1 cellular context compared by ENCODE assay signal in genomic region chr2:199911052-199911876, GRCh38.
TF ChIP-seq lines count a peak whose summit lies in the region.

Gene C2orf69, plus strand, starts transcription at chr2:199911293. Its CDS starts 146 bp downstream, at chr2:199911439.

TF ChIP-seq in HepG2, 621 proteins besides CTCF, POLR2A, EP300 and RAD21 (continued from another document and continues in another):
- TF ChIP-seq, protein P1, sequence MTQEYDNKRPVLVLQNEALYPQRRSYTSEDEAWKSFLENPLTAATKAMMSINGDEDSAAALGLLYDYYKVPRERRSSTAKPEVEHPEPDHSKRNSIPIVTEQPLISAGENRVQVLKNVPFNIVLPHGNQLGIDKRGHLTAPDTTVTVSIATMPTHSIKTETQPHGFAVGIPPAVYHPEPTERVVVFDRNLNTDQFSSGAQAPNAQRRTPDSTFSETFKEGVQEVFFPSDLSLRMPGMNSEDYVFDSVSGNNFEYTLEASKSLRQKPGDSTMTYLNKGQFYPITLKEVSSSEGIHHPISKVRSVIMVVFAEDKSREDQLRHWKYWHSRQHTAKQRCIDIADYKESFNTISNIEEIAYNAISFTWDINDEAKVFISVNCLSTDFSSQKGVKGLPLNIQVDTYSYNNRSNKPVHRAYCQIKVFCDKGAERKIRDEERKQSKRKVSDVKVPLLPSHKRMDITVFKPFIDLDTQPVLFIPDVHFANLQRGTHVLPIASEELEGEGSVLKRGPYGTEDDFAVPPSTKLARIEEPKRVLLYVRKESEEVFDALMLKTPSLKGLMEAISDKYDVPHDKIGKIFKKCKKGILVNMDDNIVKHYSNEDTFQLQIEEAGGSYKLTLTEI (CRISPR knock-in tag; conservative IDR thresholded peaks at IDR 0.05), result no peak
- TF ChIP-seq ZNF598 (CRISPR knock-in tag; IDR thresholded peaks at IDR 0.05; ENCODE audit: borderline replicate concordance), result peak; percentile 97
- peak; percentile 70; the same call in 1 of the 2 replicates for TF ChIP-seq ZBED4 (CRISPR knock-in tag; IDR thresholded peaks at IDR 0.05; ENCODE audit: borderline replicate concordance)
- no peak for TF ChIP-seq ZFP36L2 (CRISPR knock-in tag; IDR thresholded peaks at IDR 0.05)
- no peak for TF ChIP-seq TEAD2 (CRISPR knock-in tag; IDR thresholded peaks at IDR 0.05)
- TF ChIP-seq ZNF550 (CRISPR knock-in tag; IDR thresholded peaks at IDR 0.05; ENCODE audit: borderline replicate concordance), result peak; percentile 88; the same call in 1 of the 2 replicates
- peak; percentile 81; the same call in 1 of the 2 replicates for TF ChIP-seq ZFP90 (CRISPR knock-in tag; IDR thresholded peaks at IDR 0.05; ENCODE audit: borderline replicate concordance)
- no peak for TF ChIP-seq NR2F2 (IDR thresholded peaks at IDR 0.05; ENCODE audit: borderline replicate concordance, low read depth)
- TF ChIP-seq ZNF83 (CRISPR knock-in tag; IDR thresholded peaks at IDR 0.05; ENCODE audit: borderline replicate concordance), result peak; percentile 52; the same call in 1 of the 2 replicates
- no peak for TF ChIP-seq RARG (CRISPR knock-in tag; IDR thresholded peaks at IDR 0.05; ENCODE audit: low read depth)
- TF ChIP-seq ZNF275 (CRISPR knock-in tag; IDR thresholded peaks at IDR 0.05; ENCODE audit: borderline replicate concordance), result peak; percentile 98; the same call in 1 of the 2 replicates
- peak; percentile 98 for TF ChIP-seq ZNF776 (CRISPR knock-in tag; IDR thresholded peaks at IDR 0.05)
- TF ChIP-seq ZFP62 (CRISPR knock-in tag; IDR thresholded peaks at IDR 0.05), result no peak
- TF ChIP-seq, protein P2, sequence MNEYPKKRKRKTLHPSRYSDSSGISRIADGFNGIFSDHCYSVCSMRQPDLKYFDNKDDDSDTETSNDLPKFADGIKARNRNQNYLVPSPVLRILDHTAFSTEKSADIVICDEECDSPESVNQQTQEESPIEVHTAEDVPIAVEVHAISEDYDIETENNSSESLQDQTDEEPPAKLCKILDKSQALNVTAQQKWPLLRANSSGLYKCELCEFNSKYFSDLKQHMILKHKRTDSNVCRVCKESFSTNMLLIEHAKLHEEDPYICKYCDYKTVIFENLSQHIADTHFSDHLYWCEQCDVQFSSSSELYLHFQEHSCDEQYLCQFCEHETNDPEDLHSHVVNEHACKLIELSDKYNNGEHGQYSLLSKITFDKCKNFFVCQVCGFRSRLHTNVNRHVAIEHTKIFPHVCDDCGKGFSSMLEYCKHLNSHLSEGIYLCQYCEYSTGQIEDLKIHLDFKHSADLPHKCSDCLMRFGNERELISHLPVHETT (CRISPR knock-in tag; conservative IDR thresholded peaks at IDR 0.05), result peak; percentile 25; the same call in 1 of the 2 replicates
- peak; percentile 31 for TF ChIP-seq ZNF224 (CRISPR knock-in tag; IDR thresholded peaks at IDR 0.05)
- TF ChIP-seq RXRB (CRISPR knock-in tag; IDR thresholded peaks at IDR 0.05; ENCODE audit: borderline replicate concordance), result peak; percentile 38; the same call in 1 of the 2 replicates
- TF ChIP-seq, protein P3, sequence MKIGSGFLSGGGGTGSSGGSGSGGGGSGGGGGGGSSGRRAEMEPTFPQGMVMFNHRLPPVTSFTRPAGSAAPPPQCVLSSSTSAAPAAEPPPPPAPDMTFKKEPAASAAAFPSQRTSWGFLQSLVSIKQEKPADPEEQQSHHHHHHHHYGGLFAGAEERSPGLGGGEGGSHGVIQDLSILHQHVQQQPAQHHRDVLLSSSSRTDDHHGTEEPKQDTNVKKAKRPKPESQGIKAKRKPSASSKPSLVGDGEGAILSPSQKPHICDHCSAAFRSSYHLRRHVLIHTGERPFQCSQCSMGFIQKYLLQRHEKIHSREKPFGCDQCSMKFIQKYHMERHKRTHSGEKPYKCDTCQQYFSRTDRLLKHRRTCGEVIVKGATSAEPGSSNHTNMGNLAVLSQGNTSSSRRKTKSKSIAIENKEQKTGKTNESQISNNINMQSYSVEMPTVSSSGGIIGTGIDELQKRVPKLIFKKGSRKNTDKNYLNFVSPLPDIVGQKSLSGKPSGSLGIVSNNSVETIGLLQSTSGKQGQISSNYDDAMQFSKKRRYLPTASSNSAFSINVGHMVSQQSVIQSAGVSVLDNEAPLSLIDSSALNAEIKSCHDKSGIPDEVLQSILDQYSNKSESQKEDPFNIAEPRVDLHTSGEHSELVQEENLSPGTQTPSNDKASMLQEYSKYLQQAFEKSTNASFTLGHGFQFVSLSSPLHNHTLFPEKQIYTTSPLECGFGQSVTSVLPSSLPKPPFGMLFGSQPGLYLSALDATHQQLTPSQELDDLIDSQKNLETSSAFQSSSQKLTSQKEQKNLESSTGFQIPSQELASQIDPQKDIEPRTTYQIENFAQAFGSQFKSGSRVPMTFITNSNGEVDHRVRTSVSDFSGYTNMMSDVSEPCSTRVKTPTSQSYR (CRISPR knock-in tag; IDR thresholded peaks at IDR 0.05; ENCODE audit: borderline replicate concordance), result no peak
- no peak; the same call in 1 of the 2 replicates for TF ChIP-seq ZFP1 (CRISPR knock-in tag; IDR thresholded peaks at IDR 0.05)
- TF ChIP-seq ZFP36 (IDR thresholded peaks at IDR 0.05; ENCODE audit: borderline replicate concordance, low read depth, low read length, partially characterized antibody), result no peak
- TF ChIP-seq PAXIP1 (CRISPR knock-in tag; conservative IDR thresholded peaks at IDR 0.05), result no peak; the same call in 1 of the 2 replicates
- TF ChIP-seq, protein P4, sequence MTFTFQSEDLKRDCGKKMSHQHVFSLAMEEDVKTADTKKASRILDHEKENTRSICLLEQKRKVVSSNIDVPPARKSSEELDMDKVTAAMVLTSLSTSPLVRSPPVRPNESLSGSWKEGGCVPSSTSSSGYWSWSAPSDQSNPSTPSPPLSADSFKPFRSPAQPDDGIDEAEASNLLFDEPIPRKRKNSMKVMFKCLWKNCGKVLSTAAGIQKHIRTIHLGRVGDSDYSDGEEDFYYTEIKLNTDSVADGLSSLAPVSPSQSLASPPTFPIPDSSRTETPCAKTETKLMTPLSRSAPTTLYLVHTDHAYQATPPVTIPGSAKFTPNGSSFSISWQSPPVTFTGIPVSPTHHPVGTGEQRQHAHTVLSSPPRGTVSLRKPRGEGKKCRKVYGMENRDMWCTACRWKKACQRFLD (CRISPR knock-in tag; IDR thresholded peaks at IDR 0.05; ENCODE audit: borderline replicate concordance), result peak; percentile 96
- TF ChIP-seq ZNF781 (CRISPR knock-in tag; IDR thresholded peaks at IDR 0.05; ENCODE audit: borderline replicate concordance, not compliant biosample characterization), result peak; percentile 84
- TF ChIP-seq ZNF367 (CRISPR knock-in tag; IDR thresholded peaks at IDR 0.05; ENCODE audit: borderline replicate concordance), result no peak
- TF ChIP-seq ZEB1 (IDR thresholded peaks at IDR 0.05; ENCODE audit: insufficient replicate concordance, low read depth), result no peak
- TF ChIP-seq MXI1 (IDR thresholded peaks at IDR 0.05; ENCODE audit: borderline replicate concordance, low read depth, low read length), result peak; percentile 89; the same call in 2 of the 3 replicates
- no peak for TF ChIP-seq GTF2F1 (IDR thresholded peaks at IDR 0.05; ENCODE audit: low read length)
- TF ChIP-seq, protein P5, sequence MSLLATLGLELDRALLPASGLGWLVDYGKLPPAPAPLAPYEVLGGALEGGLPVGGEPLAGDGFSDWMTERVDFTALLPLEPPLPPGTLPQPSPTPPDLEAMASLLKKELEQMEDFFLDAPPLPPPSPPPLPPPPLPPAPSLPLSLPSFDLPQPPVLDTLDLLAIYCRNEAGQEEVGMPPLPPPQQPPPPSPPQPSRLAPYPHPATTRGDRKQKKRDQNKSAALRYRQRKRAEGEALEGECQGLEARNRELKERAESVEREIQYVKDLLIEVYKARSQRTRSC (CRISPR knock-in tag; IDR thresholded peaks at IDR 0.05; ENCODE audit: low read depth), result no peak
- peak; percentile 45; the same call in 1 of the 2 replicates for TF ChIP-seq THRA (CRISPR knock-in tag; IDR thresholded peaks at IDR 0.05; ENCODE audit: borderline replicate concordance)
- peak; percentile 79; the same call in 1 of the 2 replicates for TF ChIP-seq CENPT (CRISPR knock-in tag; IDR thresholded peaks at IDR 0.05; ENCODE audit: low read depth)
- peak; percentile 92 for TF ChIP-seq ZNF556 (CRISPR knock-in tag; IDR thresholded peaks at IDR 0.05; ENCODE audit: borderline replicate concordance)
- TF ChIP-seq, protein P6, sequence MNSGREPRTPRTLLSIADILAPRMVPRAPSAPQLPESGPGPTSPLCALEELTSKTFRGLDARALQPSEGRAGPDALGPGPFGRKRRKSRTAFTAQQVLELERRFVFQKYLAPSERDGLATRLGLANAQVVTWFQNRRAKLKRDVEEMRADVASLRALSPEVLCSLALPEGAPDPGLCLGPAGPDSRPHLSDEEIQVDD (CRISPR knock-in tag; IDR thresholded peaks at IDR 0.05; ENCODE audit: borderline replicate concordance), result no peak
- peak; percentile 84 for TF ChIP-seq ZBTB25 (CRISPR knock-in tag; IDR thresholded peaks at IDR 0.05)
- TF ChIP-seq ZNF136 (CRISPR knock-in tag; IDR thresholded peaks at IDR 0.05; ENCODE audit: low read depth), result no peak
- no peak for TF ChIP-seq TBL1XR1 (IDR thresholded peaks at IDR 0.05; ENCODE audit: borderline replicate concordance, low read length, partially characterized antibody)
